1 cellular context compared by ENCODE assay signal in genomic region chr1:156012051-156012817, GRCh38.
A peak's percentile ranks its signal among the peaks of the same experiment; 100 is the strongest.
TF ChIP-seq lines count a peak whose summit lies in the region.

No MANE protein-coding gene starts in this region.

TF ChIP-seq in GM12878, 131 proteins besides CTCF, POLR2A, EP300 and RAD21 (continued from another document and continues in another):
- TF ChIP-seq ZNF592 (IDR thresholded peaks at IDR 0.05) (no peak), TCF7 (IDR thresholded peaks at IDR 0.05; ENCODE audit: borderline replicate concordance) (no peak), RUNX3 (IDR thresholded peaks at IDR 0.05; ENCODE audit: low read length) (peak; percentile 86), CBX3 (IDR thresholded peaks at IDR 0.05; ENCODE audit: borderline replicate concordance, low read depth) (no peak), ZNF24 (IDR thresholded peaks at IDR 0.05) (0 out of 2 replicates have a peak, but pooled peaks have one; percentile 40), RAD51 (IDR thresholded peaks at IDR 0.05) (no peak), SPI1 (IDR thresholded peaks at IDR 0.05; ENCODE audit: borderline replicate concordance, insufficient read depth, low read depth, low read length) (peak; percentile 93), NBN (IDR thresholded peaks at IDR 0.05) (no peak), MXI1 (IDR thresholded peaks at IDR 0.05; ENCODE audit: low read depth, low read length) (0 out of 2 replicates have a peak, but pooled peaks have one; percentile 16), HDGF (IDR thresholded peaks at IDR 0.05) (no peak), IRF3 (IDR thresholded peaks at IDR 0.05) (no peak), CREM (IDR thresholded peaks at IDR 0.05; ENCODE audit: low read depth) (peak; percentile 42), SKIL (IDR thresholded peaks at IDR 0.05; ENCODE audit: low read depth, poor library complexity, severe bottlenecking) (peak; percentile 62), USF1 (IDR thresholded peaks at IDR 0.05; ENCODE audit: borderline replicate concordance, extremely low read length, insufficient read depth, low read depth, low read length) (no peak), RELA (IDR thresholded peaks at IDR 0.05; ENCODE audit: borderline replicate concordance, partially characterized antibody) (no peak), PBX3 (IDR thresholded peaks at IDR 0.05; ENCODE audit: insufficient replicate concordance, low read depth, low read length) (no peak), SUZ12 (IDR thresholded peaks at IDR 0.05; ENCODE audit: unreplicated experiment) (no peak), SMAD5 (IDR thresholded peaks at IDR 0.05; ENCODE audit: low read depth) (no peak), MEF2B (IDR thresholded peaks at IDR 0.05; ENCODE audit: partially characterized antibody, poor library complexity, severe bottlenecking) (no peak), SREBF2 (IDR thresholded peaks at IDR 0.05; ENCODE audit: low read length) (no peak), KAT2A (conservative IDR thresholded peaks at IDR 0.05; ENCODE audit: control insufficient read depth, low read depth, low read length) (no peak), ELK1 (IDR thresholded peaks at IDR 0.05; ENCODE audit: low read depth, low read length) (no peak), E2F8 (IDR thresholded peaks at IDR 0.05; ENCODE audit: low read depth, partially characterized antibody) (no peak), ZSCAN29 (IDR thresholded peaks at IDR 0.05) (no peak), NKRF (conservative IDR thresholded peaks at IDR 0.05) (no peak), BACH1 (IDR thresholded peaks at IDR 0.05; ENCODE audit: borderline replicate concordance) (no peak), HDAC2 (IDR thresholded peaks at IDR 0.05) (no peak), BCLAF1 (IDR thresholded peaks at IDR 0.05) (no peak), MEF2A (IDR thresholded peaks at IDR 0.05; ENCODE audit: insufficient read depth, low read depth, low read length) (0 out of 2 replicates have a peak, but pooled peaks have one; percentile 17), RCOR1 (conservative IDR thresholded peaks at IDR 0.05; ENCODE audit: low read depth, low read length) (0 out of 2 replicates have a peak, but pooled peaks have one; percentile 83), POU2F2 (IDR thresholded peaks at IDR 0.05; ENCODE audit: borderline replicate concordance, low read depth, low read length) (no peak), NR2C1 (IDR thresholded peaks at IDR 0.05) (no peak), MTA3 (IDR thresholded peaks at IDR 0.05; ENCODE audit: borderline replicate concordance, low read length) (0 out of 2 replicates have a peak, but pooled peaks have one; percentile 63), ZBTB33 (IDR thresholded peaks at IDR 0.05) (no peak), RELB (IDR thresholded peaks at IDR 0.05; ENCODE audit: low read depth) (peak; percentile 64)
